ENCODE assay signal across 8 cellular contexts in genomic region chr10:87095241-87095945, GRCh38. TPM values are rescaled to one million over a fixed set of nuclear protein-coding genes. Genes with fewer than 3 reads are reported as not detected.
DNase-seq lines count a peak whose midpoint lies in the region; ATAC-seq and TF ChIP-seq lines count a peak whose summit lies in the region.

No MANE protein-coding gene starts in this region.

- DNase-seq in NCI-H2081 (lab: John Stamatoyannopoulos, UW) (peak; percentile 40 to 59), NCI-H2081 treated with DMSO at 0.1 percent for 48 hours (lab: John Stamatoyannopoulos, UW) (no peak), NCI-H2227 treated with DMSO at 0.1 percent for 48 hours (lab: John Stamatoyannopoulos, UW) (peak; percentile 29), dermis blood vessel endothelial cell (peak; percentile 93), lower leg skin (ENCODE audit: low spot score in 2 of 2) (peak; percentile 76 to 96)
- DNase-seq in activated CD4-positive, alpha-beta T cell treated with anti-CD3 and anti-CD28 coated beads, Interleukin-2, amount 50 U/mL, for 24 hours (ENCODE audit: low read depth in 1 of 2, low spot score in 1 of 2): peak; percentile 59 to 62
- peak; percentile 37 to 56 (median 45) for DNase-seq in stimulated activated CD4-positive, alpha-beta T cell treated with anti-CD3 and anti-CD28 coated beads, TNF-alpha, amount 100 ng/mL, for 1 hour (ENCODE audit: low read depth in 3 of 3, low spot score in 1 of 3)

- peak; percentile 53 for ATAC-seq in HG02840 (IDR thresholded peaks at IDR 0.05; ENCODE audit: low FRiP score, unreplicated experiment)

- intact Hi-C loops in lower leg skin (cut with DNase I; ENCODE audit: low total_unique reads): no loop called here

- peak in 1 of 3 donors; percentile 26 for TF ChIP-seq CTCF in lower leg skin (IDR thresholded peaks at IDR 0.05)

- peak overlapping the region; percentile 58 for H3K4me3 ChIP-seq in lower leg skin (ENCODE audit: low read depth, poor library complexity, severe bottlenecking)

- no peak for TF ChIP-seq POLR2A in lower leg skin (IDR thresholded peaks at IDR 0.05)

- WGBS in lower leg skin, 2 donors: 0 to 1% methylated on average over 17 to 37 of the region's 59 CpGs

RNA-seq across cellular contexts. Expression of gene SHLD2, which starts 0.4 kb away (rescaled TPM):
- total RNA-seq in dermis blood vessel endothelial cell: 25.9 and 36.2 TPM in 2 replicates
- total RNA-seq in lower leg skin: 10 to 100 TPM; 14.9 to 26.2 (median 21.6) TPM

RNA-seq across cellular contexts. Expression of gene GLUD1, which starts 0.8 kb away (rescaled TPM):
- total RNA-seq in dermis blood vessel endothelial cell: 207 and 216 TPM in 2 replicates
- total RNA-seq in lower leg skin: 100 to 1,000 TPM; 200 to 262 (median 230) TPM
